Comparison of ENCODE assay signal across 1 cellular context in genomic region chr11:3841426-3842304, GRCh38.
TF ChIP-seq lines count a peak whose summit lies in the region.

No MANE protein-coding gene starts in this region.

TF ChIP-seq in K562, 482 proteins besides CTCF, POLR2A, EP300 and RAD21 (continued from another document and continues in another):
- TF ChIP-seq, protein P1, sequence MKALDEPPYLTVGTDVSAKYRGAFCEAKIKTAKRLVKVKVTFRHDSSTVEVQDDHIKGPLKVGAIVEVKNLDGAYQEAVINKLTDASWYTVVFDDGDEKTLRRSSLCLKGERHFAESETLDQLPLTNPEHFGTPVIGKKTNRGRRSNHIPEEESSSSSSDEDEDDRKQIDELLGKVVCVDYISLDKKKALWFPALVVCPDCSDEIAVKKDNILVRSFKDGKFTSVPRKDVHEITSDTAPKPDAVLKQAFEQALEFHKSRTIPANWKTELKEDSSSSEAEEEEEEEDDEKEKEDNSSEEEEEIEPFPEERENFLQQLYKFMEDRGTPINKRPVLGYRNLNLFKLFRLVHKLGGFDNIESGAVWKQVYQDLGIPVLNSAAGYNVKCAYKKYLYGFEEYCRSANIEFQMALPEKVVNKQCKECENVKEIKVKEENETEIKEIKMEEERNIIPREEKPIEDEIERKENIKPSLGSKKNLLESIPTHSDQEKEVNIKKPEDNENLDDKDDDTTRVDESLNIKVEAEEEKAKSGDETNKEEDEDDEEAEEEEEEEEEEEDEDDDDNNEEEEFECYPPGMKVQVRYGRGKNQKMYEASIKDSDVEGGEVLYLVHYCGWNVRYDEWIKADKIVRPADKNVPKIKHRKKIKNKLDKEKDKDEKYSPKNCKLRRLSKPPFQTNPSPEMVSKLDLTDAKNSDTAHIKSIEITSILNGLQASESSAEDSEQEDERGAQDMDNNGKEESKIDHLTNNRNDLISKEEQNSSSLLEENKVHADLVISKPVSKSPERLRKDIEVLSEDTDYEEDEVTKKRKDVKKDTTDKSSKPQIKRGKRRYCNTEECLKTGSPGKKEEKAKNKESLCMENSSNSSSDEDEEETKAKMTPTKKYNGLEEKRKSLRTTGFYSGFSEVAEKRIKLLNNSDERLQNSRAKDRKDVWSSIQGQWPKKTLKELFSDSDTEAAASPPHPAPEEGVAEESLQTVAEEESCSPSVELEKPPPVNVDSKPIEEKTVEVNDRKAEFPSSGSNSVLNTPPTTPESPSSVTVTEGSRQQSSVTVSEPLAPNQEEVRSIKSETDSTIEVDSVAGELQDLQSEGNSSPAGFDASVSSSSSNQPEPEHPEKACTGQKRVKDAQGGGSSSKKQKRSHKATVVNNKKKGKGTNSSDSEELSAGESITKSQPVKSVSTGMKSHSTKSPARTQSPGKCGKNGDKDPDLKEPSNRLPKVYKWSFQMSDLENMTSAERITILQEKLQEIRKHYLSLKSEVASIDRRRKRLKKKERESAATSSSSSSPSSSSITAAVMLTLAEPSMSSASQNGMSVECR (CRISPR knock-in tag; IDR thresholded peaks at IDR 0.05), result 0 out of 2 replicates have a peak, but pooled peaks have one; percentile 45
- peak in 1 of 2 experiments; percentile 26; a peak in 1 of 4 replicates for TF ChIP-seq RCOR1 (IDR thresholded peaks at IDR 0.05; ENCODE audit: borderline replicate concordance in 1 of 2, low read depth in 2 of 2, low read length in 2 of 2)
- TF ChIP-seq ZNF316 (IDR thresholded peaks at IDR 0.05), result peak; percentile 63
- no peak for TF ChIP-seq CEBPB (tag; IDR thresholded peaks at IDR 0.05)
- peak; percentile 35; the same call in 1 of the 2 replicates for TF ChIP-seq HLTF (IDR thresholded peaks at IDR 0.05)
- TF ChIP-seq, protein P2, sequence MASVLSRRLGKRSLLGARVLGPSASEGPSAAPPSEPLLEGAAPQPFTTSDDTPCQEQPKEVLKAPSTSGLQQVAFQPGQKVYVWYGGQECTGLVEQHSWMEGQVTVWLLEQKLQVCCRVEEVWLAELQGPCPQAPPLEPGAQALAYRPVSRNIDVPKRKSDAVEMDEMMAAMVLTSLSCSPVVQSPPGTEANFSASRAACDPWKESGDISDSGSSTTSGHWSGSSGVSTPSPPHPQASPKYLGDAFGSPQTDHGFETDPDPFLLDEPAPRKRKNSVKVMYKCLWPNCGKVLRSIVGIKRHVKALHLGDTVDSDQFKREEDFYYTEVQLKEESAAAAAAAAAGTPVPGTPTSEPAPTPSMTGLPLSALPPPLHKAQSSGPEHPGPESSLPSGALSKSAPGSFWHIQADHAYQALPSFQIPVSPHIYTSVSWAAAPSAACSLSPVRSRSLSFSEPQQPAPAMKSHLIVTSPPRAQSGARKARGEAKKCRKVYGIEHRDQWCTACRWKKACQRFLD (CRISPR knock-in tag; IDR thresholded peaks at IDR 0.05), result peak; percentile 83
- TF ChIP-seq SPI1 (IDR thresholded peaks at IDR 0.05; ENCODE audit: borderline replicate concordance, low read depth, low read length), result no peak
- peak; percentile 67 for TF ChIP-seq POLR2AphosphoS5 (IDR thresholded peaks at IDR 0.05; ENCODE audit: control insufficient read depth, insufficient read depth, low read depth, low read length)
- peak in 1 of 2 experiments; percentile 11; a peak in 1 of 4 replicates for TF ChIP-seq SRF (CRISPR knock-in tag; IDR thresholded peaks at IDR 0.05)
- TF ChIP-seq CXXC5 (CRISPR knock-in tag; IDR thresholded peaks at IDR 0.05), result peak; percentile 62
- peak; percentile 70 for TF ChIP-seq DMBX1 (CRISPR knock-in tag; IDR thresholded peaks at IDR 0.05; ENCODE audit: borderline replicate concordance)
- peak; percentile 95 for TF ChIP-seq LCOR (CRISPR knock-in tag; IDR thresholded peaks at IDR 0.05)
- no peak for TF ChIP-seq PPARD (CRISPR knock-in tag; IDR thresholded peaks at IDR 0.05)
- TF ChIP-seq, protein P3, sequence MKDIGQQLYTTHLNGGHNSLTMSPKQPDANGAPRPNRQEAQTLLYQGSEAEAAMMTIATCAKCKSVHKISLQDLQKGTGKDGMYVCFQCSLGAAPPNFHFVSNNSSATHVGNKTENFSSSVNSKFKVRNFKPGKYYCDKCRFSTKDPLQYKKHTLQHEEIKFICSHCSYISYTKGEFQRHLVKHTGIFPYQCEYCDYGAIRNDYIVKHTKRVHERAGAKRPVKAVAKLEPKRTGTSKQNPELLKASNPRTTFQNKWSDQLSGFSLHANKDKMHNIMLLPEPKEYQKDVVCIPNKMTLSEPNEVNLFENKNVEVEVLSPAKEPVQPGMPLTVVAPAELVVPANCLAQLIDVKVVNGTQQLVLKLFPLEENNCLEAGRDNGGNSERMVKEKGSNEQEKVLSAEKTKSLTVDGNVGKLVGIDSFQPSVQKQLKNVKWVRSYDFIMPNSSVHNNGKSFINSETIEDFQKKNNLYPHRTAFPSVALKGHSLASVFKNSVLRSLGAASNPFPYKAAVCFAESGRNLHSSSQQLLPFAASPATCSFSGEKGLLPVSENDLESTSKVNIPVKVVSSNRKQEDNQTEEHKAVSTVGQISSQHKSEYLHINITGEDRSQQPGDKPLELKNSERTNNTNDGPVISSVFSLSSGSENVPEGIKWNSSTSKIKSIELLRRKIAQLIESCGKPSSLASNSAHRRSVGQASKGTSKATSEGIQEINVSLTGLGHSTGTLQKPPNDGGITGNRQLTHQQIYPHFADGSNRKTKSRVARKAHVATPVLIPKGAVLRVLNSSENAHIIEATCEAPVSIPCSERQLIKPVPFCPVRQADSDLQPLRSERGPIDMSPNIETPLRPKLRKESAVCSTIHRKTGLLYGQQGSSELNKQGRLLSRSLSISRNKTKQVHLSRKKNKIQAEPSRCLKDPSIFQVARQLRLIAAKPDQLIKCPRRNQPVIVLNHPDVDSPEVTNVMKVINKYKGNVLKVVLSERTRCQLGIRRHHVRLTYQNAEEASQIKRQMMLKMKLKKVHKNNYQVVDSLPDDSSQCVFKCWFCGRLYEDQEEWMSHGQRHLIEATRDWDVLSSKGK (CRISPR knock-in tag; IDR thresholded peaks at IDR 0.05), result no peak
- TF ChIP-seq DACH1 (IDR thresholded peaks at IDR 0.05; ENCODE audit: partially characterized antibody), result peak; percentile 56
- TF ChIP-seq ZBTB9 (CRISPR knock-in tag; IDR thresholded peaks at IDR 0.05), result peak; percentile 28; the same call in 1 of the 2 replicates
- TF ChIP-seq RNF2 (IDR thresholded peaks at IDR 0.05), result 0 out of 2 replicates have a peak, but pooled peaks have one; percentile 38
- TF ChIP-seq, protein P4, sequence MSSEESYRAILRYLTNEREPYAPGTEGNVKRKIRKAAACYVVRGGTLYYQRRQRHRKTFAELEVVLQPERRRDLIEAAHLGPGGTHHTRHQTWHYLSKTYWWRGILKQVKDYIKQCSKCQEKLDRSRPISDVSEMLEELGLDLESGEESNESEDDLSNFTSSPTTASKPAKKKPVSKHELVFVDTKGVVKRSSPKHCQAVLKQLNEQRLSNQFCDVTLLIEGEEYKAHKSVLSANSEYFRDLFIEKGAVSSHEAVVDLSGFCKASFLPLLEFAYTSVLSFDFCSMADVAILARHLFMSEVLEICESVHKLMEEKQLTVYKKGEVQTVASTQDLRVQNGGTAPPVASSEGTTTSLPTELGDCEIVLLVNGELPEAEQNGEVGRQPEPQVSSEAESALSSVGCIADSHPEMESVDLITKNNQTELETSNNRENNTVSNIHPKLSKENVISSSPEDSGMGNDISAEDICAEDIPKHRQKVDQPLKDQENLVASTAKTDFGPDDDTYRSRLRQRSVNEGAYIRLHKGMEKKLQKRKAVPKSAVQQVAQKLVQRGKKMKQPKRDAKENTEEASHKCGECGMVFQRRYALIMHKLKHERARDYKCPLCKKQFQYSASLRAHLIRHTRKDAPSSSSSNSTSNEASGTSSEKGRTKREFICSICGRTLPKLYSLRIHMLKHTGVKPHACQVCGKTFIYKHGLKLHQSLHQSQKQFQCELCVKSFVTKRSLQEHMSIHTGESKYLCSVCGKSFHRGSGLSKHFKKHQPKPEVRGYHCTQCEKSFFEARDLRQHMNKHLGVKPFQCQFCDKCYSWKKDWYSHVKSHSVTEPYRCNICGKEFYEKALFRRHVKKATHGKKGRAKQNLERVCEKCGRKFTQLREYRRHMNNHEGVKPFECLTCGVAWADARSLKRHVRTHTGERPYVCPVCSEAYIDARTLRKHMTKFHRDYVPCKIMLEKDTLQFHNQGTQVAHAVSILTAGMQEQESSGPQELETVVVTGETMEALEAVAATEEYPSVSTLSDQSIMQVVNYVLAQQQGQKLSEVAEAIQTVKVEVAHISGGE (CRISPR knock-in tag; IDR thresholded peaks at IDR 0.05), result no peak
- peak; percentile 79; the same call in 1 of the 2 replicates for TF ChIP-seq HMGXB4 (CRISPR knock-in tag; IDR thresholded peaks at IDR 0.05)
- peak in 1 of 2 experiments; percentile 65; a peak in 1 of 4 replicates for TF ChIP-seq ZNF639 (CRISPR knock-in tag; conservative IDR thresholded peaks at IDR 0.05 in 1 of 2, IDR thresholded peaks at IDR 0.05 in 1 of 2)
- TF ChIP-seq ZNF12 (CRISPR knock-in tag; IDR thresholded peaks at IDR 0.05), result peak; percentile 44; the same call in 1 of the 2 replicates
- peak; percentile 26; the same call in 1 of the 2 replicates for TF ChIP-seq SP1 (CRISPR knock-in tag; IDR thresholded peaks at IDR 0.05)
- TF ChIP-seq GATAD2B (IDR thresholded peaks at IDR 0.05; ENCODE audit: borderline replicate concordance), result peak; percentile 64; the same call in 1 of the 2 replicates
- TF ChIP-seq, protein P5, sequence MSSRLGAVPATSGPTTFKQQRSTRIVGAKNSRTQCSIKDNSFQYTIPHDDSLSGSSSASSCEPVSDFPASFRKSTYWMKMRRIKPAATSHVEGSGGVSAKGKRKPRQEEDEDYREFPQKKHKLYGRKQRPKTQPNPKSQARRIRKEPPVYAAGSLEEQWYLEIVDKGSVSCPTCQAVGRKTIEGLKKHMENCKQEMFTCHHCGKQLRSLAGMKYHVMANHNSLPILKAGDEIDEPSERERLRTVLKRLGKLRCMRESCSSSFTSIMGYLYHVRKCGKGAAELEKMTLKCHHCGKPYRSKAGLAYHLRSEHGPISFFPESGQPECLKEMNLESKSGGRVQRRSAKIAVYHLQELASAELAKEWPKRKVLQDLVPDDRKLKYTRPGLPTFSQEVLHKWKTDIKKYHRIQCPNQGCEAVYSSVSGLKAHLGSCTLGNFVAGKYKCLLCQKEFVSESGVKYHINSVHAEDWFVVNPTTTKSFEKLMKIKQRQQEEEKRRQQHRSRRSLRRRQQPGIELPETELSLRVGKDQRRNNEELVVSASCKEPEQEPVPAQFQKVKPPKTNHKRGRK (tag; IDR thresholded peaks at IDR 0.05), result no peak
- TF ChIP-seq USF2 (CRISPR knock-in tag; IDR thresholded peaks at IDR 0.05), result no peak; the same call in 1 of the 2 replicates
- TF ChIP-seq SMARCA4 (IDR thresholded peaks at IDR 0.05), result 0 out of 2 replicates have a peak, but pooled peaks have one; percentile 14
- 0 out of 2 replicates have a peak, but pooled peaks have one; percentile 53 for TF ChIP-seq FOXP1 (CRISPR knock-in tag; IDR thresholded peaks at IDR 0.05)
- peak; percentile 81 to 90 for TF ChIP-seq MAZ (CRISPR knock-in tag; conservative IDR thresholded peaks at IDR 0.05 in 1 of 2, IDR thresholded peaks at IDR 0.05 in 1 of 2)
- peak; percentile 14 for TF ChIP-seq PHF20 (IDR thresholded peaks at IDR 0.05; ENCODE audit: partially characterized antibody)
- TF ChIP-seq IRF9 (tag; IDR thresholded peaks at IDR 0.05), result no peak
- TF ChIP-seq MAFF (IDR thresholded peaks at IDR 0.05; ENCODE audit: low read length), result no peak
- TF ChIP-seq VEZF1 (CRISPR knock-in tag; IDR thresholded peaks at IDR 0.05), result peak; percentile 77
